19 cellular contexts compared by ENCODE assay signal in genomic region chr19:9911524-9911923, GRCh38. TPM values are rescaled to one million over a fixed set of nuclear protein-coding genes. Genes with fewer than 3 reads are reported as not detected.
A peak's percentile ranks its signal among the peaks of the same experiment; 100 is the strongest.
DNase-seq lines count a peak whose midpoint lies in the region; ATAC-seq, FAIRE-seq and TF ChIP-seq lines count a peak whose summit lies in the region.
"Had no signal": no experiment of that assay in that cellular context is flagged by ENCODE, and none has a peak within 500 bp of the region (broad histone marks: within the 10 kb centered on the region; RNA-seq: fewer than 3 reads in every experiment).

No MANE protein-coding gene starts in this region.

- H3K9me3 ChIP-seq in GM12878 (replicated peaks; ENCODE audit: control insufficient read depth, insufficient read depth, low read length) (no peaks in the 10 kb centered on the region), osteoblast (ENCODE audit: low read depth, low read length) (no peaks in the 10 kb centered on the region)
- H3K9me3 ChIP-seq: BLaER1, Caco-2, HAP-1 had no signal

- RAD21 ChIA-PET in GM12878 (lab: Charles Lee; ENCODE audit: unreplicated experiment), result no interaction called here

- BruUV-seq in GM12878 (replicated peaks; lab: Mats Ljungman, UMichigan), result no TSS peak

- H3K36me3 ChIP-seq in GM12878 (ENCODE audit: control insufficient read depth in 2 of 2, insufficient read depth in 2 of 2, low read length in 1 of 2) (no peaks in the 10 kb centered on the region), osteoblast (ENCODE audit: insufficient read depth, low read length) (no peaks in the 10 kb centered on the region)
- H3K36me3 ChIP-seq: BLaER1, HAP-1 had no signal

- H3K4me3 ChIP-seq in GM12878, result no peak overlapping the region
- no peak overlapping the region for H3K4me3 ChIP-seq in osteoblast (ENCODE audit: insufficient read depth, low read length)
- H3K4me3 ChIP-seq: BLaER1, HAP-1 had no signal

- no peak for DNase-seq in HTR-8/SVneo (ENCODE audit: insufficient read length, low spot score)
- no peak for DNase-seq in GM12878 (ENCODE audit: low read depth, low spot score)
- DNase-seq in osteoblast (ENCODE audit: insufficient read length, low spot score, missing footprints), result peak; percentile 62
- DNase-seq in NCI-H774 (lab: John Stamatoyannopoulos, UW), result no peak
- no peak for DNase-seq in middle frontal gyrus (ENCODE audit: extremely low spot score, low spot score)
- no peak for DNase-seq in NCI-H1436 treated with DMSO at 0.1 percent for 48 hours (lab: John Stamatoyannopoulos, UW)
- DNase-seq: Caco-2; CD4-positive, CD25-positive, alpha-beta regulatory T cell; CD8-positive, alpha-beta T cell; DMS153; DND-41; GOT3 had no signal

- SMC1A ChIA-PET in GM12878 (lab: Charles Lee; ENCODE audit: uncharacterized antibody, unreplicated experiment), result no interaction called here

- CTCF ChIA-PET in GM12878 (lab: Yijun Ruan, JAX), result no interaction called here

- intact Hi-C loops in GM12878 (cut with micrococcal nuclease; ENCODE audit: unreplicated experiment), result no loop called here

- H2AFZ ChIP-seq in GM12878 (ENCODE audit: control insufficient read depth, low read depth, low read length) (no peak overlapping the region), osteoblast (ENCODE audit: low read length) (no peak overlapping the region)

- no peak for TF ChIP-seq RAD21 in GM12878 (IDR thresholded peaks at IDR 0.05; ENCODE audit: insufficient read depth, low read depth, low read length)

- no peak for TF ChIP-seq POLR2A in GM12878 (IDR thresholded peaks at IDR 0.05; ENCODE audit: low read depth, low read length)

- WGBS in GM12878 (ENCODE audit: insufficient coverage, insufficient replicate concordance, low lambda C conversion rate, missing lambda C conversion rate), result 21% methylated on average over 2 of the region's 2 CpGs

- H4K20me1 ChIP-seq in GM12878 (ENCODE audit: control insufficient read depth, insufficient read depth) (no peaks in the 10 kb centered on the region), osteoblast (ENCODE audit: insufficient read depth, low read length) (no peaks in the 10 kb centered on the region)

- in situ Hi-C loops in GM12878 (cut with MboI), result loop anchor here (10.0 kb wide), 1 partner anchor 777 kb away; no protein-coding TSS in a partner anchor

- no peak for ATAC-seq in GM12878
- ATAC-seq: CD8-positive, alpha-beta T cell had no signal

- TF ChIP-seq CTCF in GM12878 (IDR thresholded peaks at IDR 0.05 in 2 of 3, conservative IDR thresholded peaks at IDR 0.05 in 1 of 3; ENCODE audit: control insufficient read depth in 2 of 3, extremely low read depth in 1 of 3, insufficient read depth in 1 of 3, low read depth in 3 of 3, low read length in 3 of 3), result no peak
- no peak for TF ChIP-seq CTCF in osteoblast (IDR thresholded peaks at IDR 0.05; ENCODE audit: extremely low read depth, low read depth, low read length)

- no peak overlapping the region for H3K27ac ChIP-seq in GM12878 (ENCODE audit: control insufficient read depth, insufficient read depth)
- H3K27ac ChIP-seq in osteoblast (ENCODE audit: low read depth, low read length), result no peak overlapping the region
- H3K27ac ChIP-seq: BLaER1, C4-2B had no signal

- H3K4me1 ChIP-seq in GM12878 (ENCODE audit: control insufficient read depth, insufficient read depth, low read length) (peaks cover 2% of the 10 kb centered on the region), osteoblast (ENCODE audit: insufficient read depth, low read length) (peaks cover 8% of the 10 kb centered on the region)
- H3K4me1 ChIP-seq: Caco-2 had no signal

- H3K9ac ChIP-seq in GM12878 (ENCODE audit: control insufficient read depth, insufficient read depth, low read length), result no peak overlapping the region
- H3K9ac ChIP-seq: BLaER1 had no signal

- H3K4me2 ChIP-seq in GM12878 (ENCODE audit: control insufficient read depth, insufficient read depth), result no peak overlapping the region
- H3K4me2 ChIP-seq in osteoblast (ENCODE audit: insufficient read depth, low read length), result no peak overlapping the region
- H3K4me2 ChIP-seq: BLaER1 had no signal

- POLR2A ChIA-PET in GM12878 (lab: Charles Lee), result no interaction called here

- peaks cover 6 to 9% of the 10 kb centered on the region in 2 experiments for H3K27me3 ChIP-seq in GM12878 (replicated peaks in 1 of 2; ENCODE audit: control insufficient read depth in 2 of 2, insufficient read depth in 2 of 2, low read length in 1 of 2)
- H3K27me3 ChIP-seq in osteoblast (ENCODE audit: insufficient read depth, low read length), result peaks cover 19% of the 10 kb centered on the region

- TF ChIP-seq EP300 in GM12878 (IDR thresholded peaks at IDR 0.05; ENCODE audit: borderline replicate concordance in 1 of 2, control insufficient read depth in 1 of 2, low read depth in 2 of 2, low read length in 2 of 2), result no peak

- H3K79me2 ChIP-seq in GM12878 (ENCODE audit: control insufficient read depth, insufficient read depth, low read length), result no peaks in the 10 kb centered on the region
- no peaks in the 10 kb centered on the region for H3K79me2 ChIP-seq in osteoblast (ENCODE audit: insufficient read depth, low read length)

- peak; percentile 69 for FAIRE-seq in HTR-8/SVneo (lab: Jason Lieb, UNC)
- no peak for FAIRE-seq in GM12878 (lab: Jason Lieb, UNC)
- FAIRE-seq: G401.6, GM19239, H54 had no signal

TF ChIP-seq in GM12878, 131 proteins besides CTCF, POLR2A, EP300 and RAD21 (continues in another document):
- peak; percentile 87 for TF ChIP-seq BCL3 (IDR thresholded peaks at IDR 0.05; ENCODE audit: borderline replicate concordance, insufficient read depth, low read depth, low read length, poor library complexity, severe bottlenecking)
- TF ChIP-seq MLLT1 (IDR thresholded peaks at IDR 0.05), result no peak
- no peak for TF ChIP-seq RUNX3 (IDR thresholded peaks at IDR 0.05; ENCODE audit: low read length)
- TF ChIP-seq DPF2 (IDR thresholded peaks at IDR 0.05), result no peak
- TF ChIP-seq SKIL (IDR thresholded peaks at IDR 0.05; ENCODE audit: low read depth, poor library complexity, severe bottlenecking), result no peak

RNA-seq across cellular contexts. Expression of gene OLFM2, which starts 24.8 kb away (rescaled TPM):
- 0.56 TPM in 1 of 2 replicates, not detected in the other for total RNA-seq in GM12878 (2013; cell fraction: nucleolus; rRNA removed)
- not detected in 2 replicates for total RNA-seq in GM12878 (2014; rRNA removed)
- total RNA-seq in GM12878 (2014; rRNA removed; fragmentation: Illumina TruSeq; extraction: Trizol), result not detected in 2 replicates
- total RNA-seq in GM12878 (2021), result 0.16 and 0.36 TPM in 2 replicates
- not detected for polyA plus RNA-seq in GM12878 (2011; ENCODE audit: low read depth)
- polyA plus RNA-seq in GM12878 (2011; rRNA removed), result 2.4 and 3.5 TPM in 2 replicates
- polyA plus RNA-seq in GM12878 (2011; cell fraction: cytosol; rRNA removed), result 4.4 and 6.4 TPM in 2 replicates
- polyA plus RNA-seq in GM12878 (2011; cell fraction: nucleus; rRNA removed), result 1.4 and 2.7 TPM in 2 replicates
- 0.15 and 0.31 TPM in 2 replicates for polyA plus RNA-seq in GM12878 (2012)
- polyA plus RNA-seq in GM12878 (2014; fragmentation: Illumina TruSeq; extraction: Trizol), result 0.07 TPM in 1 of 2 replicates, not detected in the other
- not detected for polyA plus RNA-seq in GM12878 (2014; fragmentation: Nextera tagmentation; extraction: Ambion mirVana)
- polyA plus RNA-seq in GM12878 (2014; rRNA removed), result 0.04 and 0.27 TPM in 2 replicates
- polyA plus RNA-seq in GM12878 (2016; fragmentation: Nextera tagmentation; extraction: Ambion mirVana), result under 1 TPM in 1 of 2 experiments, not detected in 1; 0.09 TPM
- polyA minus RNA-seq in GM12878 (2011; rRNA and poly(A)+ RNA removed), result 2.2 and 4.4 TPM in 2 replicates
- 0.94 and 1.7 TPM in 2 replicates for polyA minus RNA-seq in GM12878 (2011; cell fraction: cytosol; rRNA and poly(A)+ RNA removed)
- 0.57 and 1.5 TPM in 2 replicates for polyA minus RNA-seq in GM12878 (2011; cell fraction: nucleus; rRNA and poly(A)+ RNA removed)
- 0.29 and 0.72 TPM in 2 replicates for total RNA-seq in osteoblast
- total RNA-seq: B cell had no signal
